In the genomic region with DNA sequence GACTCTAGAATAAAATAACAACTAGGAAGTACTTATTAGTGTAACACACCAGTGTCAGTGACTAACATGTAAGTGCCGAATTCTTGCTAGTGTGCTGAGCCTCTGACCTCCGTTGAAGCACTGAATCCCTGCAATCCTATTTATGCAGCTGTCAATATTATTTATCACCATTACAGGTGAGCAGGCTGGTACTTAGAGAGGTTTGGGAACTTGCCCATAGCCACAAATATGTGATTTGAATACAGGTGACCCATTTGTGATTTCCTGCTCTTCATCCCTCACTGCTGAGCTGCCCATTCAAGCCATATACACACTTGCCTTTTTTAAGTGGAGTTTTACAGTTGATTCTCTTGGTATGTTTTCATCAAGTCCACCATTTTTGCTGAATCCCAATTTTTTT, we compare ENCODE assay signal across 13 cellular contexts. TPM values are rescaled to one million over a fixed set of nuclear protein-coding genes. Genes with fewer than 3 reads are reported as not detected.
DNase-seq lines count a peak whose midpoint lies in the region; ATAC-seq and TF ChIP-seq lines count a peak whose summit lies in the region.
"Had no signal": no experiment of that assay in that cellular context is flagged by ENCODE, and none has a peak within 500 bp of the region (broad histone marks: within the 10 kb centered on the region; RNA-seq: fewer than 3 reads in every experiment).

No MANE protein-coding gene starts in this region.

- H3K27ac ChIP-seq in lung (ENCODE audit: low read depth in 1 of 2, low read length in 1 of 2) (no peak overlapping the region), breast epithelium (no peak overlapping the region)
- H3K27ac ChIP-seq: BLaER1 treated with 17β-estradiol and CSF1 and Interleukin-3, amounts not matched to agents 10 nM and 100 nM had no signal

- H3K27me3 ChIP-seq in lung (ENCODE audit: control insufficient read depth, insufficient read depth) (no peaks in the 10 kb centered on the region), breast epithelium (no peaks in the 10 kb centered on the region)
- H3K27me3 ChIP-seq: BLaER1 treated with 17β-estradiol and CSF1 and Interleukin-3, amounts not matched to agents 10 nM and 100 nM had no signal

- WGBS in lung, 2 donors, result 72 to 78% methylated on average over 2 of the region's 2 CpGs

- DNase-seq in DMS79 treated with DMSO at 0.1 percent for 48 hours (lab: John Stamatoyannopoulos, UW) (peak; percentile 88), NCI-H187 treated with DMSO at 0.1 percent for 48 hours (lab: John Stamatoyannopoulos, UW) (peak; percentile 86), NCI-H774 (lab: John Stamatoyannopoulos, UW) (peak; percentile 73), lung (ENCODE audit: low spot score) (peak; percentile 39), foreskin melanocyte (no peak), breast epithelium (ENCODE audit: low spot score in 2 of 2) (no peak)
- DNase-seq: activated B cell treated with CpG ODN at 0.5 μM for 24 hours, left cardiac atrium, NCI-H1694 treated with DMSO at 0.1 percent for 48 hours had no signal

- no peaks in the 10 kb centered on the region for H3K9me3 ChIP-seq in lung (ENCODE audit: control insufficient read depth in 2 of 2, insufficient read depth in 1 of 2, low read length in 1 of 2)
- H3K9me3 ChIP-seq in breast epithelium, result no peaks in the 10 kb centered on the region
- H3K9me3 ChIP-seq: BLaER1 treated with 17β-estradiol and CSF1 and Interleukin-3, amounts not matched to agents 10 nM and 100 nM had no signal

- intact Hi-C loops in breast epithelium (cut with DNase I; ENCODE audit: low total_unique reads), result no loop called here

- H3K36me3 ChIP-seq in lung (ENCODE audit: control insufficient read depth in 2 of 2, insufficient read depth in 2 of 2, low read length in 2 of 2) (peaks cover 0 to 5% of the 10 kb centered on the region in 2 donors), breast epithelium (no peaks in the 10 kb centered on the region)
- H3K36me3 ChIP-seq: BLaER1 treated with 17β-estradiol and CSF1 and Interleukin-3, amounts not matched to agents 10 nM and 100 nM had no signal

- H3K4me3 ChIP-seq in lung (no peak overlapping the region), breast epithelium (no peak overlapping the region)
- H3K4me3 ChIP-seq: BLaER1 treated with 17β-estradiol and CSF1 and Interleukin-3, amounts not matched to agents 10 nM and 100 nM; K562 had no signal

- no peak for TF ChIP-seq POLR2A in breast epithelium (IDR thresholded peaks at IDR 0.05)

- H3K4me1 ChIP-seq in lung (ENCODE audit: control insufficient read depth in 2 of 2, insufficient read depth in 2 of 2, low read length in 2 of 2) (peaks cover 4 to 7% of the 10 kb centered on the region in 2 donors), breast epithelium (no peaks in the 10 kb centered on the region)
- H3K4me1 ChIP-seq: BLaER1 treated with 17β-estradiol and CSF1 and Interleukin-3, amounts not matched to agents 10 nM and 100 nM had no signal

- peak; percentile 56 for ATAC-seq in lung (ENCODE audit: insufficient read depth, low FRiP score)
- ATAC-seq in GM18858 (IDR thresholded peaks at IDR 0.05; ENCODE audit: unreplicated experiment), result no peak
- ATAC-seq in HG02623 (IDR thresholded peaks at IDR 0.05; ENCODE audit: unreplicated experiment), result no peak
- ATAC-seq: K562, left cardiac atrium had no signal

- TF ChIP-seq CTCF in lung (IDR thresholded peaks at IDR 0.05; ENCODE audit: control extremely low read depth, extremely low read depth) (no peak), breast epithelium (IDR thresholded peaks at IDR 0.05) (no peak)

RNA-seq across cellular contexts. Expression of a gene that starts 12.2 kb away (rescaled TPM):
- 10 to 100 TPM; 11.4 to 21.8 TPM for total RNA-seq in lung
- polyA plus RNA-seq in lung, result 10 to 100 TPM in 1 of 2 donors, 1 to 10 TPM in 1; 9.7 to 12.6 TPM
- total RNA-seq in breast epithelium, result 10 to 100 TPM; 16.1 to 34.4 (median 19.3) TPM

RNA-seq across cellular contexts. Expression of a gene that starts 40.6 kb away (rescaled TPM):
- 1 to 10 TPM; 1.8 to 4.6 TPM for total RNA-seq in lung
- 1 to 10 TPM in 1 of 2 donors, under 1 TPM in 1; 0.59 to 7.7 TPM for polyA plus RNA-seq in lung
- 1 to 10 TPM in 2 of 3 donors, under 1 TPM in 1; 0.32 to 4.0 (median 2.0) TPM for total RNA-seq in breast epithelium
- total RNA-seq: activated B cell treated with CpG ODN at 0.5 μM for 24 hours, K562 had no signal
- polyA plus RNA-seq: K562 had no signal

Comparison
In these comparisons a context has a peak if more than half of its experiments do, and no peak if none do; other contexts are left out.
1. DNase-seq: peak in DMS79 treated with DMSO at 0.1 percent for 48 hours (single experiment), NCI-H187 treated with DMSO at 0.1 percent for 48 hours (single experiment), NCI-H774 (single experiment) and lung (single experiment); none in foreskin melanocyte (single experiment) and breast epithelium (0 of 2).